22 cellular contexts compared by ENCODE assay signal in the genomic region with DNA sequence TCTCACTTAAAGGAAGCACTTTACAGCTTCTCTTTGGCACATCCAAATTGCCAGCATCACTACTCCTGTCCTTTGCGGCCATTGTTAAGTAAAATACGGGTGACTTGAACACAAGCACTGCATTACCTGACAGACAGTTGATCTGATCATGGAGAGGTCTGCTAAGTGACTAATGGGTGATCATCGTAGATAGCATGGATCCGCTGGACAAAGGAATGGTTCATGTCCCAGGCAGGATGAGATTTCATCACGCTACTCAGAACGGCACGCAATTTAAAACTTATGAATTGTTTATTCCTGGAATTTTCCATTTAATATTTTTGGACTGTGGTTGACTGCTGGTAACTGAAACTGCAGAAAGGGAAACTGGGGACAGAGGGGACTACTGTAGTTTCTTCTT.
"Had no signal": no experiment of that assay in that cellular context is flagged by ENCODE, and none has a peak within 500 bp of the region (broad histone marks: within the 10 kb centered on the region; RNA-seq: fewer than 3 reads in every experiment).

No MANE protein-coding gene starts in this region.

- H3K27ac ChIP-seq: left ventricle myocardium inferior, ovary, skin epidermis, stomach, testis, tibial artery, uterus had no signal

- H3K4me1 ChIP-seq: left ventricle myocardium inferior, stomach, testis, tibial artery, uterus had no signal

- DNase-seq: hypothalamus; islet precursor cell; left ventricle myocardium inferior; mesendoderm; naive B cell; natural killer cell; nephron progenitor cell; ovary; retina; right cardiac atrium; stimulated activated CD4-positive, alpha-beta T cell treated with anti-CD3 and anti-CD28 coated beads, Interleukin-12 subunit alpha, Interleukin-12 subunit beta, amount 100 ng/mL, for 4 hours; stimulated activated CD4-positive, alpha-beta T cell treated with anti-CD3 and anti-CD28 coated beads, Interleukin-15, amount 100 ng/mL, for 24 hours; stimulated activated CD4-positive, alpha-beta T cell treated with anti-CD3 and anti-CD28 coated beads, Interleukin-2, amount 100 ng/mL, for 24 hours; stimulated activated CD4-positive, alpha-beta T cell treated with anti-CD3 and anti-CD28 coated beads, Interleukin-4, amount 100 ng/mL, for 1 hour; stimulated activated naive B cell treated with anti-CD40 and anti-IgM and Interleukin-4, amounts not matched to agents 10 μg/mL and 1 μg/mL and 100 μg/mL, for 72 hours; stimulated activated naive CD8-positive, alpha-beta T cell treated with anti-CD3 and anti-CD28 coated beads, Interleukin-15, Interleukin-2, amounts not matched to agents 100 U/mL and 50 U/mL, for 24 hours; stomach; testis; tibial artery; uterus had no signal

- H3K27me3 ChIP-seq: ovary, stomach, testis, tibial artery, uterus had no signal

- H3K4me3 ChIP-seq: left ventricle myocardium inferior, lung, ovary, skin epidermis, stomach, testis, tibial artery, uterus had no signal

- H3K36me3 ChIP-seq: ovary, uterus had no signal

- H3K9me3 ChIP-seq: left ventricle myocardium inferior, ovary, testis, tibial artery, uterus had no signal
